In genomic region chr3:5197470-5198312, GRCh38 we compare ENCODE assay signal across 7 cellular contexts. TPM values are rescaled to one million over a fixed set of nuclear protein-coding genes. Genes with fewer than 3 reads are reported as not detected.
A peak's percentile ranks its signal among the peaks of the same experiment; 100 is the strongest.
DNase-seq lines count a peak whose midpoint lies in the region; ATAC-seq and TF ChIP-seq lines count a peak whose summit lies in the region.

No MANE protein-coding gene starts in this region.

- DNase-seq in NOMO-1 treated with DMSO at 0.1 percent for 48 hours (lab: John Stamatoyannopoulos, UW; ENCODE audit: unreplicated experiment) (peak; percentile 93), breast epithelium (ENCODE audit: low spot score in 2 of 2) (no peak), NCI-H1092 (lab: John Stamatoyannopoulos, UW) (no peak), BE2C (no peak)

- no peak overlapping the region for H3K4me3 ChIP-seq in breast epithelium
- no peak overlapping the region for H3K4me3 ChIP-seq in neutrophil (ENCODE audit: low read depth in 1 of 2, low read length in 1 of 2)
- H3K4me3 ChIP-seq in BE2C (ENCODE audit: low read depth, low read length) = no peak overlapping the region

- intact Hi-C loops in breast epithelium (cut with DNase I; ENCODE audit: low total_unique reads) = no loop called here

- no peak for TF ChIP-seq POLR2A in breast epithelium (IDR thresholded peaks at IDR 0.05)

- H3K27ac ChIP-seq in breast epithelium = peak overlapping the region; percentile 13 to 21
- H3K27ac ChIP-seq in neutrophil = peak overlapping the region; percentile 81

- ATAC-seq in GM18867 (IDR thresholded peaks at IDR 0.05; ENCODE audit: unreplicated experiment) (peak; percentile 70), HG02642 (IDR thresholded peaks at IDR 0.05; ENCODE audit: poor library complexity, unreplicated experiment) (peak; percentile 74)

- H3K4me1 ChIP-seq in breast epithelium (peaks cover 4 to 14% of the 10 kb centered on the region in 2 donors), neutrophil (ENCODE audit: control insufficient read depth in 1 of 2, insufficient read depth in 1 of 2, low read depth in 1 of 2, low read length in 1 of 2) (peaks cover 61 to 70% of the 10 kb centered on the region in 2 experiments), BE2C (peaks cover 3% of the 10 kb centered on the region)

- H3K9me3 ChIP-seq in breast epithelium (no peaks in the 10 kb centered on the region), neutrophil (no peaks in the 10 kb centered on the region), BE2C (no peaks in the 10 kb centered on the region)

- H3K36me3 ChIP-seq in breast epithelium (no peaks in the 10 kb centered on the region), neutrophil (peaks cover 22% of the 10 kb centered on the region), BE2C (no peaks in the 10 kb centered on the region)

- H3K27me3 ChIP-seq in breast epithelium = no peaks in the 10 kb centered on the region
- no peaks in the 10 kb centered on the region for H3K27me3 ChIP-seq in neutrophil
- H3K27me3 ChIP-seq in BE2C = no peaks in the 10 kb centered on the region

- TF ChIP-seq CTCF in breast epithelium (IDR thresholded peaks at IDR 0.05) (no peak), neutrophil (IDR thresholded peaks at IDR 0.05) (no peak), BE2C (IDR thresholded peaks at IDR 0.05; ENCODE audit: low read depth, low read length) (no peak)

RNA-seq across cellular contexts. Expression of gene EDEM1, which starts 10.2 kb away (rescaled TPM):
- total RNA-seq in breast epithelium = 10 to 100 TPM; 34.9 to 45.8 (median 42.6) TPM
- 8.4 TPM for polyA plus RNA-seq in BE2C (2012; ENCODE audit: insufficient read depth, insufficient read length, low read depth)
